21 cellular contexts compared by ENCODE assay signal in genomic region chr6:15517600-15517999, GRCh38.
"Had no signal": no experiment of that assay in that cellular context is flagged by ENCODE, and none has a peak within 500 bp of the region (broad histone marks: within the 10 kb centered on the region; RNA-seq: fewer than 3 reads in every experiment).

No MANE protein-coding gene starts in this region.

- H3K36me3 ChIP-seq: ovary had no signal

- DNase-seq: activated CD4-positive, alpha-beta T cell treated with anti-CD3 and anti-CD28 coated beads for 1 hour; activated CD4-positive, alpha-beta T cell treated with anti-CD3 and anti-CD28 coated beads, Interleukin-2, amount 50 U/mL, for 48 hours; activated naive CD4-positive, alpha-beta T cell treated with anti-CD3 and anti-CD28 coated beads, Interleukin-2, amount 10 ng/mL, durations not matched to agents 7 days and 5 days; cortex of kidney; effector CD4-positive, alpha-beta T cell; gastrocnemius medialis; left ventricle myocardium inferior; ovary; stimulated activated CD4-positive, alpha-beta T cell treated with anti-CD3 and anti-CD28 coated beads, Interleukin-1b, Interleukin-23, amount 100 ng/mL, for 48 hours; stimulated activated CD8-positive, alpha-beta memory T cell treated with anti-CD3 and anti-CD28 coated beads, Interleukin-4, amount 100 ng/mL, for 48 hours; stimulated activated naive CD8-positive, alpha-beta T cell treated with anti-CD3 and anti-CD28 coated beads, Interleukin-15, Interleukin-2, amounts not matched to agents 100 U/mL and 50 U/mL, for 24 hours; substantia nigra; T1000 had no signal

- H3K9ac ChIP-seq: neural progenitor cell had no signal

- H3K4me3 Mint-ChIP-seq: activated naive CD4-positive, alpha-beta T cell treated with anti-CD3 and anti-CD28 coated beads, Interleukin-2, amount 10 ng/mL, durations not matched to agents 7 days and 5 days; activated T-helper 17 cell treated with anti-CD3 and anti-CD28 coated beads, Interleukin-2, amount 50 U/mL, for 72 hours; neural progenitor cell had no signal

- H3K4me2 ChIP-seq: neural progenitor cell had no signal

- H3K9me3 ChIP-seq: ascending aorta, breast epithelium, gastrocnemius medialis, left ventricle myocardium inferior, ovary, tibial artery, vagina had no signal

- H3K27ac ChIP-seq: ascending aorta, breast epithelium, left ventricle myocardium inferior, neural progenitor cell, ovary, tibial artery, vagina had no signal

- H3K27me3 Mint-ChIP-seq: activated naive CD4-positive, alpha-beta T cell treated with anti-CD3 and anti-CD28 coated beads, Interleukin-2, amount 10 ng/mL, durations not matched to agents 7 days and 5 days; activated T-helper 17 cell treated with anti-CD3 and anti-CD28 coated beads, Interleukin-2, amount 50 U/mL, for 72 hours had no signal

- H3K4me1 ChIP-seq: ascending aorta, breast epithelium, neural progenitor cell, tibial artery had no signal

- H3K4me3 ChIP-seq: ascending aorta, breast epithelium, gastrocnemius medialis, left ventricle myocardium inferior, neural progenitor cell, ovary, tibial artery, vagina had no signal

- H3K27ac Mint-ChIP-seq: activated T-helper 17 cell treated with anti-CD3 and anti-CD28 coated beads, Interleukin-2, amount 50 U/mL, for 72 hours; neural progenitor cell had no signal

- H3K9me3 Mint-ChIP-seq: activated naive CD4-positive, alpha-beta T cell treated with anti-CD3 and anti-CD28 coated beads, Interleukin-2, amount 10 ng/mL, durations not matched to agents 7 days and 5 days; activated T-helper 17 cell treated with anti-CD3 and anti-CD28 coated beads, Interleukin-2, amount 50 U/mL, for 72 hours; neural progenitor cell had no signal

- ATAC-seq: activated T-helper 17 cell treated with anti-CD3 and anti-CD28 coated beads, Interleukin-2, amount 50 U/mL, for 72 hours; esophagus mucosa; gastrocnemius medialis; sciatic nerve; stimulated activated naive CD8-positive, alpha-beta T cell treated with anti-CD3 and anti-CD28 coated beads, Interleukin-15, Interleukin-2, amounts not matched to agents 100 U/mL and 50 U/mL, for 24 hours had no signal

- H3K27me3 ChIP-seq: ascending aorta, breast epithelium, gastrocnemius medialis, neural progenitor cell, ovary, tibial artery, vagina had no signal

- H2AFZ ChIP-seq: neural progenitor cell had no signal

- H3K4me1 Mint-ChIP-seq: activated T-helper 17 cell treated with anti-CD3 and anti-CD28 coated beads, Interleukin-2, amount 50 U/mL, for 72 hours; neural progenitor cell had no signal
